In genomic region chr18:55781481-55781957, GRCh38 we compare ENCODE assay signal across 8 cellular contexts.
DNase-seq lines count a peak whose midpoint lies in the region; ATAC-seq and TF ChIP-seq lines count a peak whose summit lies in the region.

No MANE protein-coding gene starts in this region.

- TF ChIP-seq EP300 in neural cell (conservative IDR thresholded peaks at IDR 0.05; ENCODE audit: poor library complexity, severe bottlenecking) = no peak

- H3K36me3 Mint-ChIP-seq in activated T-cell treated with anti-CD3 and anti-CD28 coated beads, Interleukin-2, amount 50 U/mL, for 24 hours (ENCODE audit: low read depth) = no peaks in the 10 kb centered on the region

- H3K4me3 Mint-ChIP-seq in activated T-cell treated with anti-CD3 and anti-CD28 coated beads, Interleukin-2, amount 50 U/mL, for 24 hours = no peak overlapping the region

- TF ChIP-seq RAD21 in neural cell (conservative IDR thresholded peaks at IDR 0.05) = peak; percentile 40

- BruUV-seq in OCI-LY7 (replicated peaks; lab: Mats Ljungman, UMichigan) = no TSS peak

- no peaks in the 10 kb centered on the region for H3K9me3 Mint-ChIP-seq in activated T-cell treated with anti-CD3 and anti-CD28 coated beads, Interleukin-2, amount 50 U/mL, for 24 hours

- H3K27ac Mint-ChIP-seq in activated T-cell treated with anti-CD3 and anti-CD28 coated beads, Interleukin-2, amount 50 U/mL, for 24 hours = no peak overlapping the region

- peaks cover 41% of the 10 kb centered on the region for H3K27me3 ChIP-seq in neural cell (ENCODE audit: insufficient read depth, low read depth, low read length)

- no peaks in the 10 kb centered on the region for H3K79me2 ChIP-seq in OCI-LY7 (ENCODE audit: insufficient read depth, low read depth, low read length)
- H3K79me2 ChIP-seq in neural cell (replicated peaks; ENCODE audit: insufficient read depth, low read length) = no peaks in the 10 kb centered on the region

- H3K27ac ChIP-seq in OCI-LY7 (ENCODE audit: low read depth, low read length, poor library complexity, severe bottlenecking) = no peak overlapping the region
- H3K27ac ChIP-seq in neural cell (ENCODE audit: low read length) = no peak overlapping the region

- H3K9me2 ChIP-seq in OCI-LY7 (ENCODE audit: insufficient read depth, low read length) (no peaks in the 10 kb centered on the region), neural cell (ENCODE audit: insufficient read depth, low read length) (peaks cover 3% of the 10 kb centered on the region)

- TF ChIP-seq CTCF in HFF-Myc (IDR thresholded peaks at IDR 0.05; ENCODE audit: low read depth, low read length, missing control alignments) = peak; percentile 84
- peak; percentile 64 for TF ChIP-seq CTCF in OCI-LY7 (conservative IDR thresholded peaks at IDR 0.05; ENCODE audit: low read length)
- TF ChIP-seq CTCF in neural cell (IDR thresholded peaks at IDR 0.05; ENCODE audit: poor library complexity, severe bottlenecking) = peak; percentile 52

- POLR2A ChIA-PET in OCI-LY7 (lab: Charles Lee) = no interaction called here

- H3K4me2 ChIP-seq in OCI-LY7 (ENCODE audit: low read length) (no peak overlapping the region), neural cell (ENCODE audit: low read length) (no peak overlapping the region)

- H3K4me3 ChIP-seq in HFF-Myc (replicated peaks; ENCODE audit: low read depth, low read length) (no peak overlapping the region), OCI-LY7 (ENCODE audit: low read depth, low read length, poor library complexity, severe bottlenecking) (no peak overlapping the region), neural cell (ENCODE audit: low read length) (no peak overlapping the region)

- peak; percentile 51 for DNase-seq in ACHN
- peak; percentile 57 for DNase-seq in HFF-Myc (ENCODE audit: extremely low read depth, low read depth)
- peak; percentile 20 for DNase-seq in OCI-LY7 (ENCODE audit: low spot score)
- DNase-seq in fibroblast of peridontal ligament (ENCODE audit: extremely low read depth) = peak; percentile 70
- no peak for DNase-seq in activated T-cell treated with anti-CD3 and anti-CD28 coated beads, Interleukin-2, amount 50 U/mL, for 24 hours

- H3K9me3 ChIP-seq in OCI-LY7 (ENCODE audit: low read length) = no peaks in the 10 kb centered on the region
- H3K9me3 ChIP-seq in neural cell (ENCODE audit: low read length) = no peaks in the 10 kb centered on the region

- peaks cover 55% of the 10 kb centered on the region for H3K27me3 Mint-ChIP-seq in activated T-cell treated with anti-CD3 and anti-CD28 coated beads, Interleukin-2, amount 50 U/mL, for 24 hours

- CTCF ChIA-PET in OCI-LY7 (lab: Charles Lee; ENCODE audit: unreplicated experiment) = no interaction called here

- intact Hi-C loops in OCI-LY7 (cut with micrococcal nuclease; ENCODE audit: unreplicated experiment) = loop anchor here (5.0 kb wide), 1 partner anchor 364 kb away; no protein-coding TSS in a partner anchor

- H4K20me1 ChIP-seq in OCI-LY7 (ENCODE audit: insufficient read depth, low read length) (no peaks in the 10 kb centered on the region), neural cell (ENCODE audit: insufficient read depth) (no peaks in the 10 kb centered on the region)

- H3K4me1 Mint-ChIP-seq in activated T-cell treated with anti-CD3 and anti-CD28 coated beads, Interleukin-2, amount 50 U/mL, for 24 hours (ENCODE audit: low read depth) = peaks cover 11% of the 10 kb centered on the region

- peaks cover 13% of the 10 kb centered on the region for H3K4me1 ChIP-seq in OCI-LY7 (ENCODE audit: insufficient read depth, low read length, poor library complexity, severe bottlenecking)

- H3K36me3 ChIP-seq in OCI-LY7 (ENCODE audit: insufficient read depth, low read length) = no peaks in the 10 kb centered on the region
- no peaks in the 10 kb centered on the region for H3K36me3 ChIP-seq in neural cell (ENCODE audit: insufficient read depth, low read length)

- in situ Hi-C loops in ACHN (cut with HindIII; ENCODE audit: low pct_ligation_motif_present, low pct_unique_long_range_greater_than_20kb, low sequenced_read_pairs) = no loop called here

- no peak overlapping the region for H3K9ac ChIP-seq in neural cell (ENCODE audit: low read length)

- H3F3A ChIP-seq in neural cell (ENCODE audit: insufficient read depth, low read length, poor library complexity, severe bottlenecking) = no peaks in the 10 kb centered on the region

- H2AFZ ChIP-seq in OCI-LY7 (ENCODE audit: low read length) (no peak overlapping the region), neural cell (ENCODE audit: low read depth, low read length) (no peak overlapping the region)

- ATAC-seq in GM21529 (IDR thresholded peaks at IDR 0.05; ENCODE audit: unreplicated experiment) (no peak), HG02884 (IDR thresholded peaks at IDR 0.05; ENCODE audit: unreplicated experiment) (no peak)

TF ChIP-seq in neural cell, 6 proteins besides CTCF, POLR2A, EP300 and RAD21:
- TF ChIP-seq TAF1 (IDR thresholded peaks at IDR 0.05; ENCODE audit: low read depth) (no peak), EZH2 (IDR thresholded peaks at IDR 0.05; ENCODE audit: borderline replicate concordance, insufficient read depth, low read length, poor library complexity, severe bottlenecking) (no peak), MXI1 (conservative IDR thresholded peaks at IDR 0.05; ENCODE audit: poor library complexity, severe bottlenecking) (no peak), SMC3 (conservative IDR thresholded peaks at IDR 0.05; ENCODE audit: poor library complexity) (peak; percentile 57), POLR2AphosphoS5 (IDR thresholded peaks at IDR 0.05) (no peak), REST (IDR thresholded peaks at IDR 0.05; ENCODE audit: borderline replicate concordance) (no peak)
